Comparison of ENCODE assay signal across 24 cellular contexts in genomic region chr7:123598657-123599056, GRCh38. TPM values are rescaled to one million over a fixed set of nuclear protein-coding genes. Genes with fewer than 3 reads are reported as not detected.
"Had no signal": no experiment of that assay in that cellular context is flagged by ENCODE, and none has a peak within 500 bp of the region (broad histone marks: within the 10 kb centered on the region; RNA-seq: fewer than 3 reads in every experiment).

No MANE protein-coding gene starts in this region.

- H3K9me3 ChIP-seq: body of pancreas, thyroid gland, upper lobe of right lung had no signal

- H3K4me3 ChIP-seq: body of pancreas, cardiac muscle cell, lung, thyroid gland, upper lobe of right lung had no signal

- H3K4me1 ChIP-seq: body of pancreas, thyroid gland, upper lobe of right lung had no signal

- H3K36me3 ChIP-seq: cardiac muscle cell, thyroid gland, upper lobe of right lung had no signal

- H3K27ac ChIP-seq: body of pancreas, foreskin keratinocyte, thyroid gland, upper lobe of right lung had no signal

- H3K27me3 ChIP-seq: body of pancreas, cardiac muscle cell, foreskin keratinocyte, thyroid gland, upper lobe of right lung had no signal

- DNase-seq: activated gamma-delta T cell treated with Interleukin-2 at 50 U/mL for 16 hours; activated T-cell treated with anti-CD3 and anti-CD28 coated beads, Interleukin-2, amount 50 U/mL, for 1 hour; anterior cingulate cortex; effector CD4-positive, alpha-beta T cell; erythroblast; foreskin keratinocyte; glutamatergic neuron; hypothalamus; naive thymus-derived CD4-positive, alpha-beta T cell; posterior cingulate gyrus; stimulated activated CD4-positive, alpha-beta T cell treated with anti-CD3 and anti-CD28 coated beads, Interleukin-1b, Interleukin-23, amount 100 ng/mL, for 48 hours; substantia nigra; T-helper 1 cell; thyroid gland; upper lobe of right lung had no signal

- ATAC-seq: body of pancreas; foreskin keratinocyte; naive thymus-derived CD4-positive, alpha-beta T cell; upper lobe of right lung; WTC11 had no signal

- FAIRE-seq: TTC549 had no signal

RNA-seq across cellular contexts. Expression of gene ASB15, which starts 3.0 kb away (rescaled TPM):
- total RNA-seq: body of pancreas; cardiac muscle cell; fibroblast of lung; foreskin keratinocyte; lung; naive thymus-derived CD4-positive, alpha-beta T cell; neural crest cell; omental fat pad; renal cortical epithelial cell; thyroid gland; upper lobe of right lung; WTC11 had no signal
- polyA plus RNA-seq: cardiac muscle cell, fibroblast of lung, foreskin keratinocyte, lung had no signal

RNA-seq across cellular contexts. Expression of gene LMOD2, which starts 57.0 kb away (rescaled TPM):
- total RNA-seq: body of pancreas; fibroblast of lung; foreskin keratinocyte; naive thymus-derived CD4-positive, alpha-beta T cell; neural crest cell; omental fat pad; renal cortical epithelial cell; thyroid gland; WTC11 had no signal
- polyA plus RNA-seq: fibroblast of lung, foreskin keratinocyte, lung had no signal
